In the genomic region with DNA sequence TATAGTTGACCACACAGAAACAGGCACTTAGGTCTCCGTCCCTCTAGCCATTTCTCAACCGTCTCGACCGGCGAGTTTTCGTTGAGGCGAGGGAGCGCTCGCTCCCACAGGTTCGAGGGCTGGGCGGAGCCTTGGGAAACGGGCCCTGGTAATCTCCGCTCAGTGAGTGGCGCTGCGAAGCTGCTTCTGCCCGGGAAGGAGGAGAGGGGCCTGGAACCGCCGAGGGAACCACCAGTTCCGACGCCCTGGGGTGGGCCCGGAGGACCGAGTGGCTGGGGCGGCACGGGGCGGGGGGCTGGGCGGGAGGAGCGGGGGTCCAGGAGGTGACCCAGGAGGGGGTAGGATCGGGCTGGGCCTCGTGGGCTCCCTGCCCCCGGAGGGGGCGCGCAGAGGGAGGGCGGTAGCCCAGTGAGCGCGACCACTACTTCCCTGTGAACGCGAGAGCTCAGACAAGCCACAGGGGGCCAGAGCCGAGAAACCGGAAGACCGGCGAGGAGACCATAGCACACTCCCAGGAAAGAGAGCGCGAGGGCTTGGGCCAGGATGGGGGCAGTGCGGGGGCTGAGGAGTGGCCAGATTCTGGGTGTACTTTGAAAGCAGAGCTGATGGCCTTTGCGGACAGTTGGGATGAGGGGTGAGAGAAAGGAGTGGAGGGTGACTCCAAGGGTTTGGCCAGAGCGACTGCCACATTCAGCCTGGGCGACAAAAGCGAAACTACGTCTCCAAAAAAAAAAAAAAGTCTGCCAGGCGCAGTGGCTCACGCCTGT, we compare ENCODE assay signal across 8 cellular contexts. TPM values are rescaled to one million over a fixed set of nuclear protein-coding genes. Genes with fewer than 3 reads are reported as not detected.
DNase-seq lines count a peak whose midpoint lies in the region; ATAC-seq, FAIRE-seq and TF ChIP-seq lines count a peak whose summit lies in the region.

No MANE protein-coding gene starts in this region.

- no peaks in the 10 kb centered on the region for H3F3A ChIP-seq in OCI-LY1 (ENCODE audit: insufficient read depth, low read length)

- H4K20me1 ChIP-seq in OCI-LY1 (ENCODE audit: insufficient read depth, low read length): no peaks in the 10 kb centered on the region

- H3K27me3 ChIP-seq in OCI-LY1 (ENCODE audit: insufficient read depth, low read length): no peaks in the 10 kb centered on the region

- no peaks in the 10 kb centered on the region for H3K9me3 ChIP-seq in OCI-LY1 (ENCODE audit: low read length)

- 0 out of 2 replicates have a peak, but pooled peaks have one; percentile 4 for TF ChIP-seq CTCF in OCI-LY1 (IDR thresholded peaks at IDR 0.05; ENCODE audit: low read length)
- TF ChIP-seq CTCF in epithelial cell of proximal tubule (conservative IDR thresholded peaks at IDR 0.05; ENCODE audit: low read depth, low read length): peak; percentile 13

- H3K9me2 ChIP-seq in OCI-LY1 (ENCODE audit: low read depth, low read length): no peaks in the 10 kb centered on the region

- H3K4me3 ChIP-seq in OCI-LY1 (ENCODE audit: low read depth, low read length, poor library complexity, severe bottlenecking) (peak overlapping the region; percentile 55), epithelial cell of proximal tubule (ENCODE audit: low read depth, low read length) (peak overlapping the region; percentile 52)

- no peaks in the 10 kb centered on the region for H3K79me2 ChIP-seq in OCI-LY1 (ENCODE audit: insufficient read depth, low read length)

- peak overlapping the region; percentile 79 for H3K4me2 ChIP-seq in OCI-LY1 (ENCODE audit: low read length)

- no peak for FAIRE-seq in HTR-8/SVneo (lab: Jason Lieb, UNC)

- H3K27ac ChIP-seq in OCI-LY1 (ENCODE audit: low read depth, low read length, poor library complexity, severe bottlenecking): peak overlapping the region; percentile 61

- H2AFZ ChIP-seq in OCI-LY1 (ENCODE audit: low read length): peak overlapping the region; percentile 88; the same call in 1 of the 2 replicates

- H3K4me1 ChIP-seq in OCI-LY1 (ENCODE audit: insufficient read depth, low read length, severe bottlenecking): peaks cover 34% of the 10 kb centered on the region

- no peaks in the 10 kb centered on the region for H3K36me3 ChIP-seq in OCI-LY1 (ENCODE audit: insufficient read depth, low read length)

- peak overlapping the region; percentile 52 for H3K9ac ChIP-seq in OCI-LY1 (ENCODE audit: low read length)

- ATAC-seq in HG03025 (IDR thresholded peaks at IDR 0.05; ENCODE audit: low FRiP score, unreplicated experiment): no peak

- DNase-seq in GF-D8 (lab: John Stamatoyannopoulos, UW) (peak; percentile 76), HTR-8/SVneo (ENCODE audit: insufficient read length, low spot score) (peak; percentile 25), epithelial cell of proximal tubule (ENCODE audit: low read depth) (no peak), midbrain (lab: John Stamatoyannopoulos, UW) (peak; percentile 84)
- DNase-seq in activated T-cell treated with anti-CD3 and anti-CD28 coated beads, Interleukin-2, amount 50 U/mL, for 1 hour: peak; percentile 74
- peak; percentile 18 to 32 for DNase-seq in stimulated activated CD8-positive, alpha-beta memory T cell treated with anti-CD3 and anti-CD28 coated beads, Interleukin-7, amount 100 ng/mL, for 1 hour (ENCODE audit: low read depth in 2 of 2)

RNA-seq across cellular contexts. Expression of gene ARL4D, which starts 29.9 kb away (rescaled TPM):
- total RNA-seq in epithelial cell of proximal tubule: 4.6 and 5.8 TPM in 2 replicates
